1 cellular context compared by ENCODE assay signal in genomic region chr7:18614841-18615240, GRCh38.
TF ChIP-seq lines count a peak whose summit lies in the region.

No MANE protein-coding gene starts in this region.

TF ChIP-seq in GM23338, 12 proteins besides CTCF, POLR2A, EP300 and RAD21 (continued from another document):
- TF ChIP-seq, protein P1, sequence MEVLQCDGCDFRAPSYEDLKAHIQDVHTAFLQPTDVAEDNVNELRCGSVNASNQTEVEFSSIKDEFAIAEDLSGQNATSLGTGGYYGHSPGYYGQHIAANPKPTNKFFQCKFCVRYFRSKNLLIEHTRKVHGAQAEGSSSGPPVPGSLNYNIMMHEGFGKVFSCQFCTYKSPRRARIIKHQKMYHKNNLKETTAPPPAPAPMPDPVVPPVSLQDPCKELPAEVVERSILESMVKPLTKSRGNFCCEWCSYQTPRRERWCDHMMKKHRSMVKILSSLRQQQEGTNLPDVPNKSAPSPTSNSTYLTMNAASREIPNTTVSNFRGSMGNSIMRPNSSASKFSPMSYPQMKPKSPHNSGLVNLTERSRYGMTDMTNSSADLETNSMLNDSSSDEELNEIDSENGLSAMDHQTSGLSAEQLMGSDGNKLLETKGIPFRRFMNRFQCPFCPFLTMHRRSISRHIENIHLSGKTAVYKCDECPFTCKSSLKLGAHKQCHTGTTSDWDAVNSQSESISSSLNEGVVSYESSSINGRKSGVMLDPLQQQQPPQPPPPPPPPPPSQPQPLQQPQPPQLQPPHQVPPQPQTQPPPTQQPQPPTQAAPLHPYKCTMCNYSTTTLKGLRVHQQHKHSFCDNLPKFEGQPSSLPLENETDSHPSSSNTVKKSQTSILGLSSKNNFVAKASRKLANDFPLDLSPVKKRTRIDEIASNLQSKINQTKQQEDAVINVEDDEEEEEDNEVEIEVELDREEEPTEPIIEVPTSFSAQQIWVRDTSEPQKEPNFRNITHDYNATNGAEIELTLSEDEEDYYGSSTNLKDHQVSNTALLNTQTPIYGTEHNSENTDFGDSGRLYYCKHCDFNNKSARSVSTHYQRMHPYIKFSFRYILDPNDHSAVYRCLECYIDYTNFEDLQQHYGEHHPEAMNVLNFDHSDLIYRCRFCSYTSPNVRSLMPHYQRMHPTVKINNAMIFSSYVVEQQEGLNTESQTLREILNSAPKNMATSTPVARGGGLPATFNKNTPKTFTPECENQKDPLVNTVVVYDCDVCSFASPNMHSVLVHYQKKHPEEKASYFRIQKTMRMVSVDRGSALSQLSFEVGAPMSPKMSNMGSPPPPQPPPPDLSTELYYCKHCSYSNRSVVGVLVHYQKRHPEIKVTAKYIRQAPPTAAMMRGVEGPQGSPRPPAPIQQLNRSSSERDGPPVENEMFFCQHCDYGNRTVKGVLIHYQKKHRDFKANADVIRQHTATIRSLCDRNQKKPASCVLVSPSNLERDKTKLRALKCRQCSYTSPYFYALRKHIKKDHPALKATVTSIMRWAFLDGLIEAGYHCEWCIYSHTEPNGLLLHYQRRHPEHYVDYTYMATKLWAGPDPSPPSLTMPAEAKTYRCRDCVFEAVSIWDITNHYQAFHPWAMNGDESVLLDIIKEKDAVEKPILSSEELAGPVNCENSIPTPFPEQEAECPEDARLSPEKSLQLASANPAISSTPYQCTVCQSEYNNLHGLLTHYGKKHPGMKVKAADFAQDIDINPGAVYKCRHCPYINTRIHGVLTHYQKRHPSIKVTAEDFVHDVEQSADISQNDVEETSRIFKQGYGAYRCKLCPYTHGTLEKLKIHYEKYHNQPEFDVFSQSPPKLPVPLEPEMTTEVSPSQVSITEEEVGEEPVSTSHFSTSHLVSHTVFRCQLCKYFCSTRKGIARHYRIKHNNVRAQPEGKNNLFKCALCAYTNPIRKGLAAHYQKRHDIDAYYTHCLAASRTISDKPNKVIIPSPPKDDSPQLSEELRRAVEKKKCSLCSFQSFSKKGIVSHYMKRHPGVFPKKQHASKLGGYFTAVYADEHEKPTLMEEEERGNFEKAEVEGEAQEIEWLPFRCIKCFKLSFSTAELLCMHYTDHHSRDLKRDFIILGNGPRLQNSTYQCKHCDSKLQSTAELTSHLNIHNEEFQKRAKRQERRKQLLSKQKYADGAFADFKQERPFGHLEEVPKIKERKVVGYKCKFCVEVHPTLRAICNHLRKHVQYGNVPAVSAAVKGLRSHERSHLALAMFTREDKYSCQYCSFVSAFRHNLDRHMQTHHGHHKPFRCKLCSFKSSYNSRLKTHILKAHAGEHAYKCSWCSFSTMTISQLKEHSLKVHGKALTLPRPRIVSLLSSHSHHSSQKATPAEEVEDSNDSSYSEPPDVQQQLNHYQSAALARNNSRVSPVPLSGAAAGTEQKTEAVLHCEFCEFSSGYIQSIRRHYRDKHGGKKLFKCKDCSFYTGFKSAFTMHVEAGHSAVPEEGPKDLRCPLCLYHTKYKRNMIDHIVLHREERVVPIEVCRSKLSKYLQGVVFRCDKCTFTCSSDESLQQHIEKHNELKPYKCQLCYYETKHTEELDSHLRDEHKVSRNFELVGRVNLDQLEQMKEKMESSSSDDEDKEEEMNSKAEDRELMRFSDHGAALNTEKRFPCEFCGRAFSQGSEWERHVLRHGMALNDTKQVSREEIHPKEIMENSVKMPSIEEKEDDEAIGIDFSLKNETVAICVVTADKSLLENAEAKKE (CRISPR knock-in tag; IDR thresholded peaks at IDR 0.05): no peak
